Comparison of ENCODE assay signal across 8 cellular contexts in the genomic region with DNA sequence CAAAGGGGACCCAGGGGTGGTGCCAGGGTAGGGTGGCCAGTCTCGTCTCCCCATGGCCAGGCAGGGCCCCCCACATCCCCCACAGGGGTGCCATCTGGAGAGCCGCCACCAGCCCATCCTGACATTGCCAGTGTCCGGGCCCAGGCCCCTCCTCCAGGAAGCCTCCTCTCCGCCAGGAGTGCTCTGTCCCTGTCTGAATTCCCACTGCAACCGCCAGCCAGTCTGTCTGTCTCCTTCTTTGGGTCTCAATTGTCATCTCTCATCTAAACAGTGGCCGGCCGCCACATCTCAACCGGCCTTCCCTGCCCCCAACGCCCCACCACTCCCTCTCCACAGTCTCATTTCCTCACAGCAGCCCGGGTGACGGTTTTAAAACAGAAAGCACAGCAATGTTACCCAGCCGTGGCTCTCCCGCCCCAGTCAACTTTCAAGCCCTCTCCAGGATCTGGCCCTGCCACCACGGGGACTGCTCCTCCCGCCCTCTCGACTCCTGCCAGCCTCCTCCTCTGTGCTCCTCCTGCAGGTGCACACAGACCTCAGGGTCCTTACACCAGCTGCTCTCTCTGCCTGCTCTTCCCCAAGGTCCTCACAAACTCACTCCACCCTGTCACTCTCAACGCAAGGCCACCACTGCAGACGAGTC. TPM values are rescaled to one million over a fixed set of nuclear protein-coding genes. Genes with fewer than 3 reads are reported as not detected.
A peak's percentile ranks its signal among the peaks of the same experiment; 100 is the strongest.
DNase-seq lines count a peak whose midpoint lies in the region; ATAC-seq, FAIRE-seq and TF ChIP-seq lines count a peak whose summit lies in the region.

No MANE protein-coding gene starts in this region.

- H3K36me3 ChIP-seq in BLaER1 = no peaks in the 10 kb centered on the region
- no peaks in the 10 kb centered on the region for H3K36me3 ChIP-seq in ectodermal cell (ENCODE audit: control insufficient read depth, insufficient read depth, low read length)
- H3K36me3 ChIP-seq in prostate gland = no peaks in the 10 kb centered on the region

- H3K4me2 ChIP-seq in BLaER1 = peak overlapping the region; percentile 98

- TF ChIP-seq POLR2A in prostate gland (IDR thresholded peaks at IDR 0.05) = no peak

- H3K27me3 ChIP-seq in BLaER1 = no peaks in the 10 kb centered on the region
- H3K27me3 ChIP-seq in ectodermal cell (ENCODE audit: control insufficient read depth, insufficient read depth, low read length, poor library complexity, severe bottlenecking) = no peaks in the 10 kb centered on the region
- no peaks in the 10 kb centered on the region for H3K27me3 ChIP-seq in prostate gland (replicated peaks; ENCODE audit: insufficient read depth)

- H3K27ac Mint-ChIP-seq in T-helper 17 cell = peak overlapping the region; percentile 100

- H3K27ac ChIP-seq in BLaER1 = peak overlapping the region; percentile 98
- H3K27ac ChIP-seq in ectodermal cell (ENCODE audit: insufficient read depth, low read depth, low read length, poor library complexity, severe bottlenecking) = peak overlapping the region; percentile 26
- H3K27ac ChIP-seq in prostate gland = peak overlapping the region; percentile 15

- H4K20me1 ChIP-seq in BLaER1 = peaks cover 43% of the 10 kb centered on the region

- no peak for DNase-seq in GM19239 (ENCODE audit: insufficient read length, low spot score)
- DNase-seq in T-helper 17 cell = peak in 2 of 3 donors; percentile 18 to 25
- no peak for DNase-seq in prostate gland (ENCODE audit: low spot score)
- DNase-seq in RKO (ENCODE audit: low spot score) = no peak
- no peak for DNase-seq in islet precursor cell

- FAIRE-seq in GM19239 (lab: Jason Lieb, UNC) = peak; percentile 85

- H3K4me3 ChIP-seq in BLaER1 (peak overlapping the region; percentile 77), ectodermal cell (ENCODE audit: insufficient read depth, low read depth, low read length) (no peak overlapping the region), prostate gland (no peak overlapping the region)

- H3K4me3 Mint-ChIP-seq in T-helper 17 cell = peak overlapping the region; percentile 100

- H3K27me3 Mint-ChIP-seq in T-helper 17 cell = no peaks in the 10 kb centered on the region

- H3K36me3 Mint-ChIP-seq in T-helper 17 cell (ENCODE audit: low read depth) = peaks cover 5% of the 10 kb centered on the region

- WGBS in ectodermal cell, 2 experiments = 57% methylated on average over 18 of the region's 18 CpGs
- WGBS in prostate gland = 65% methylated on average over 17 of the region's 18 CpGs

- intact Hi-C loops in prostate gland (cut with DNase I) = no loop called here

- no peaks in the 10 kb centered on the region for H3K9me3 ChIP-seq in BLaER1
- no peaks in the 10 kb centered on the region for H3K9me3 ChIP-seq in T-helper 17 cell (ENCODE audit: control insufficient read depth, low read length, poor library complexity, severe bottlenecking)
- no peaks in the 10 kb centered on the region for H3K9me3 ChIP-seq in ectodermal cell (ENCODE audit: control insufficient read depth, low read length)
- H3K9me3 ChIP-seq in prostate gland = no peaks in the 10 kb centered on the region

- ATAC-seq in HG03354 (IDR thresholded peaks at IDR 0.05; ENCODE audit: poor library complexity, severe bottlenecking, unreplicated experiment) (peak; percentile 48), T-helper 17 cell (peak; percentile 17)

- peaks cover 50% of the 10 kb centered on the region for H3K4me1 Mint-ChIP-seq in T-helper 17 cell

- no peak for TF ChIP-seq CTCF in prostate gland (IDR thresholded peaks at IDR 0.05)

- H3K9ac ChIP-seq in BLaER1 = peak overlapping the region; percentile 91

- H3K4me1 ChIP-seq in BLaER1 (peaks cover 93% of the 10 kb centered on the region), ectodermal cell (ENCODE audit: control insufficient read depth, insufficient read depth, low read length) (peaks cover 69% of the 10 kb centered on the region), prostate gland (replicated peaks) (no peaks in the 10 kb centered on the region)

RNA-seq across cellular contexts. Expression of a gene that starts 57.0 kb away (rescaled TPM):
- total RNA-seq in T-helper 17 cell (100 to 1,000 TPM; 114 to 128 TPM), prostate gland (10 to 100 TPM; 58.2 to 94.2 TPM)
- polyA plus RNA-seq in ectodermal cell (2013, experiment 1 of 4) = 29.6 TPM
- polyA plus RNA-seq in ectodermal cell (2013, experiment 2 of 4) = 32.4 TPM
- 26.7 TPM for polyA plus RNA-seq in ectodermal cell (2013, experiment 3 of 4)
- 31.2 TPM for polyA plus RNA-seq in ectodermal cell (2013, experiment 4 of 4)

Comparison
In these comparisons a context has a peak if more than half of its experiments do, and no peak if none do; other contexts are left out.
1. H3K27ac ChIP-seq: peak in every context shown above with its lines; median percentile 98 in BLaER1; 26 in ectodermal cell; 15 in prostate gland.
2. DNase-seq: peak in T-helper 17 cell (2 of 3); none in GM19239 (single experiment), prostate gland (single experiment), RKO (single experiment) and islet precursor cell (single experiment).